In genomic region chrX:40094041-40094899, GRCh38 we compare ENCODE assay signal across 8 cellular contexts. TPM values are rescaled to one million over a fixed set of nuclear protein-coding genes. Genes with fewer than 3 reads are reported as not detected.
A peak's percentile ranks its signal among the peaks of the same experiment; 100 is the strongest.
DNase-seq lines count a peak whose midpoint lies in the region; ATAC-seq, FAIRE-seq and TF ChIP-seq lines count a peak whose summit lies in the region.

No MANE protein-coding gene starts in this region.

- TF ChIP-seq POLR2A in Peyer's patch (IDR thresholded peaks at IDR 0.05) (no peak), HepG2 (IDR thresholded peaks at IDR 0.05; ENCODE audit: insufficient read depth in 1 of 2, low read depth in 2 of 2, low read length in 2 of 2) (no peak)

- H3K9me3 ChIP-seq in GM23248 (ENCODE audit: low read depth) (no peaks in the 10 kb centered on the region), Peyer's patch (no peaks in the 10 kb centered on the region), HepG2 (ENCODE audit: low read length) (no peaks in the 10 kb centered on the region), stomach smooth muscle (ENCODE audit: control insufficient read depth in 2 of 2, low read length in 2 of 2) (no peaks in the 10 kb centered on the region)

- H3K27ac ChIP-seq in GM23248 (peak overlapping the region; percentile 70), Peyer's patch (peak overlapping the region in 3 of 4 donors; percentile 91 to 98 (median 93)), HepG2 (ENCODE audit: extremely low read length, insufficient read depth, low read length) (no peak overlapping the region), stomach smooth muscle (ENCODE audit: low read length) (peak overlapping the region; percentile 24)

- POLR2A ChIA-PET in HepG2 (lab: Yijun Ruan, JAX): interaction anchor here (0.6 to 1.9 kb wide), 8 partner anchors 10 to 81 kb away, joined by 3 to 10 read pairs (median 4); no protein-coding TSS in a partner anchor

- H3K9ac ChIP-seq in GM23248: peak overlapping the region; percentile 87
- H3K9ac ChIP-seq in HepG2 (ENCODE audit: insufficient read depth, low read depth, low read length): peak overlapping the region; percentile 65
- peak overlapping the region in 1 of 2 donors; percentile 69 for H3K9ac ChIP-seq in stomach smooth muscle (ENCODE audit: low read length in 2 of 2)

- in situ Hi-C loops in GM23248 (cut with MboI): no loop called here
- in situ Hi-C loops in HepG2 (cut with HindIII; ENCODE audit: extremely low pct_ligation_motif_present, low pct_unique_long_range_greater_than_20kb): no loop called here

- FAIRE-seq in HepG2 (lab: Jason Lieb, UNC): no peak

- TF ChIP-seq RAD21 in HepG2 (CRISPR knock-in tag; IDR thresholded peaks at IDR 0.05): no peak

- H3K4me3 ChIP-seq in GM23248: peak overlapping the region; percentile 79
- peak overlapping the region; percentile 67 to 81 (median 76) for H3K4me3 ChIP-seq in Peyer's patch
- peak overlapping the region; percentile 69 to 75 (median 73); a peak in 5 of 6 replicates for H3K4me3 ChIP-seq in HepG2 (replicated peaks in 1 of 3; ENCODE audit: insufficient read depth in 1 of 3, low read depth in 2 of 3, low read length in 3 of 3)
- peak overlapping the region; percentile 58 to 77 for H3K4me3 ChIP-seq in stomach smooth muscle (ENCODE audit: low read length in 2 of 2)

- H3K4me1 ChIP-seq in GM23248 (ENCODE audit: insufficient read depth) (no peaks in the 10 kb centered on the region), Peyer's patch (peaks cover 0 to 40% (median 0%) of the 10 kb centered on the region in 4 donors), HepG2 (ENCODE audit: insufficient read depth, low read length) (peaks cover 41% of the 10 kb centered on the region), stomach smooth muscle (ENCODE audit: control insufficient read depth, insufficient read depth, low read length) (peaks cover 45% of the 10 kb centered on the region)

- TF ChIP-seq CTCF in Peyer's patch (IDR thresholded peaks at IDR 0.05): no peak
- no peak for TF ChIP-seq CTCF in HepG2 (CRISPR knock-in tag; IDR thresholded peaks at IDR 0.05)

- peaks cover 72% of the 10 kb centered on the region for H3K79me2 ChIP-seq in GM23248 (ENCODE audit: insufficient read depth)
- peaks cover 61% of the 10 kb centered on the region for H3K79me2 ChIP-seq in HepG2 (ENCODE audit: insufficient read depth, low read length)

- no peaks in the 10 kb centered on the region for H3K27me3 ChIP-seq in GM23248 (replicated peaks; ENCODE audit: insufficient read depth)
- no peaks in the 10 kb centered on the region for H3K27me3 ChIP-seq in Peyer's patch
- H3K27me3 ChIP-seq in HepG2 (ENCODE audit: control insufficient read depth in 1 of 2, insufficient read depth in 2 of 2, low read length in 2 of 2): no peaks in the 10 kb centered on the region
- H3K27me3 ChIP-seq in stomach smooth muscle (ENCODE audit: control insufficient read depth in 1 of 2, insufficient read depth in 2 of 2, low read length in 2 of 2): peaks cover 0 to 16% of the 10 kb centered on the region in 2 donors

- intact Hi-C loops in HepG2 (cut with micrococcal nuclease; ENCODE audit: unreplicated experiment): no loop called here

- no TSS peak for BruUV-seq in HepG2 (replicated peaks; lab: Mats Ljungman, UMichigan)

- H3K4me2 ChIP-seq in GM23248 (ENCODE audit: unreplicated experiment) (peak overlapping the region; percentile 85), HepG2 (ENCODE audit: low read depth, low read length) (peak overlapping the region; percentile 80)

- no peaks in the 10 kb centered on the region for H3F3A ChIP-seq in GM23248 (ENCODE audit: insufficient read depth)

- H2AFZ ChIP-seq in GM23248: no peak overlapping the region
- H2AFZ ChIP-seq in HepG2 (ENCODE audit: low read length): no peak overlapping the region

- H4K20me1 ChIP-seq in GM23248 (ENCODE audit: insufficient read depth) (no peaks in the 10 kb centered on the region), HepG2 (ENCODE audit: insufficient read depth, low read length) (peaks cover 50% of the 10 kb centered on the region)

- 2 to 3% methylated on average over 34 to 51 of the region's 76 CpGs for WGBS in GM23248 (ENCODE audit: low coverage in 1 of 2, low lambda C conversion rate in 2 of 2, missing lambda C conversion rate in 2 of 2), 2 experiments
- 0% methylated on average over 1 of the region's 76 CpGs for WGBS in HepG2 (ENCODE audit: low lambda C conversion rate)

- TF ChIP-seq EP300 in HepG2 (IDR thresholded peaks at IDR 0.05; ENCODE audit: low read depth in 2 of 2, low read length in 2 of 2): no peak
- no peak for TF ChIP-seq EP300 in HepG2 (CRISPR knock-in tag; IDR thresholded peaks at IDR 0.05; ENCODE audit: borderline replicate concordance)

- no peaks in the 10 kb centered on the region for H3K9me2 ChIP-seq in GM23248 (ENCODE audit: insufficient read depth)

- peak; percentile 75 for DNase-seq in GM23248
- peak; percentile 38 to 79 (median 73) for DNase-seq in Peyer's patch
- DNase-seq in cerebellar cortex (ENCODE audit: low spot score): peak; percentile 59
- DNase-seq in HepG2 (ENCODE audit: low spot score): no peak

- H3K36me3 ChIP-seq in GM23248 (ENCODE audit: low read depth) (no peaks in the 10 kb centered on the region), Peyer's patch (no peaks in the 10 kb centered on the region), HepG2 (replicated peaks in 1 of 2; ENCODE audit: control insufficient read depth in 1 of 2, insufficient read depth in 2 of 2, low read length in 2 of 2) (no peaks in the 10 kb centered on the region), stomach smooth muscle (ENCODE audit: control insufficient read depth in 2 of 2, insufficient read depth in 2 of 2, low read length in 2 of 2) (no peaks in the 10 kb centered on the region)

- ATAC-seq in HepG2: peak; percentile 34
- no peak for ATAC-seq in GM19351 (IDR thresholded peaks at IDR 0.05; ENCODE audit: unreplicated experiment)
- no peak for ATAC-seq in HG02973 (IDR thresholded peaks at IDR 0.05; ENCODE audit: unreplicated experiment)
- ATAC-seq in HG02759 (IDR thresholded peaks at IDR 0.05; ENCODE audit: unreplicated experiment): no peak

- CTCF ChIA-PET in HepG2 (lab: Yijun Ruan, JAX; ENCODE audit: low intra/inter-chr PET ratio, low total read pairs): no interaction called here

TF ChIP-seq in HepG2, 621 proteins besides CTCF, POLR2A, EP300 and RAD21 (continues in another document):
- TF ChIP-seq HMG20B (CRISPR knock-in tag; conservative IDR thresholded peaks at IDR 0.05): no peak
- no peak for TF ChIP-seq CERS6 (CRISPR knock-in tag; IDR thresholded peaks at IDR 0.05)
- peak; percentile 30 for TF ChIP-seq SAP130 (CRISPR knock-in tag; IDR thresholded peaks at IDR 0.05; ENCODE audit: low read depth)
- 0 out of 2 replicates have a peak, but pooled peaks have one; percentile 28 for TF ChIP-seq ZNF263 (CRISPR knock-in tag; IDR thresholded peaks at IDR 0.05)
- TF ChIP-seq SALL1 (CRISPR knock-in tag; IDR thresholded peaks at IDR 0.05): 0 out of 2 replicates have a peak, but pooled peaks have one; percentile 10
- TF ChIP-seq SKI (IDR thresholded peaks at IDR 0.05; ENCODE audit: partially characterized antibody): peak; percentile 27
- 0 out of 2 replicates have a peak, but pooled peaks have one; percentile 35 for TF ChIP-seq KMT2A (CRISPR knock-in tag; IDR thresholded peaks at IDR 0.05)
- TF ChIP-seq KLF16 (CRISPR knock-in tag; IDR thresholded peaks at IDR 0.05): 0 out of 4 replicates have a peak, but pooled peaks of 1 of the 2 experiments have one; percentile 23
- no peak for TF ChIP-seq MZF1 (CRISPR knock-in tag; IDR thresholded peaks at IDR 0.05; ENCODE audit: borderline replicate concordance)

RNA-seq across cellular contexts. Expression of gene BCOR, which starts 3.5 kb away (rescaled TPM):
- total RNA-seq in GM23248 (2014; rRNA removed; shearing (Covaris generic)): 17.6 and 19.7 TPM in 2 replicates
- polyA plus RNA-seq in GM23248 (2016; fragmentation: Nextera tagmentation; extraction: Ambion mirVana): 9.1 and 10.2 TPM in 2 replicates
- total RNA-seq in Peyer's patch: 10 to 100 TPM; 19.8 to 32.2 (median 26.0) TPM
- total RNA-seq in HepG2 (2016; rRNA removed; fragmentation: Illumina TruSeq; extraction: Trizol): 15.2 and 18.6 TPM in 2 replicates
- total RNA-seq in HepG2 (2016; cell fraction: cytosol; rRNA removed; fragmentation: Illumina TruSeq; extraction: Trizol; ENCODE audit: low read depth): 3.2 and 4.8 TPM in 2 replicates
- total RNA-seq in HepG2 (2016; cell fraction: insoluble cytoplasmic fraction; rRNA removed; fragmentation: Illumina TruSeq; extraction: Trizol): 13.9 and 15.9 TPM in 2 replicates
- total RNA-seq in HepG2 (2016; cell fraction: membrane; rRNA removed; fragmentation: Illumina TruSeq; extraction: Trizol): 7.4 and 7.6 TPM in 2 replicates
- 18.8 and 25.8 TPM in 2 replicates for total RNA-seq in HepG2 (2016; cell fraction: nucleus; rRNA removed; fragmentation: Illumina TruSeq; extraction: Trizol)
- 14.3 and 15.2 TPM in 2 replicates for polyA plus RNA-seq in HepG2 (2011; rRNA removed)
- 11.5 and 13.8 TPM in 2 replicates for polyA plus RNA-seq in HepG2 (2011; cell fraction: cytosol; rRNA removed)
- polyA plus RNA-seq in HepG2 (2011; cell fraction: nucleus; rRNA removed): 30.4 and 30.6 TPM in 2 replicates
- polyA plus RNA-seq in HepG2 (2012): 27.3 and 29.3 TPM in 2 replicates
- polyA plus RNA-seq in HepG2 (2016; cell fraction: cytosol; fragmentation: Illumina TruSeq; extraction: Trizol; ENCODE audit: low read depth): 1.2 and 1.3 TPM in 2 replicates
- 17.4 and 18.4 TPM in 2 replicates for polyA plus RNA-seq in HepG2 (2016; cell fraction: insoluble cytoplasmic fraction; fragmentation: Illumina TruSeq; extraction: Trizol; ENCODE audit: low read depth)
- polyA plus RNA-seq in HepG2 (2016; cell fraction: membrane; fragmentation: Illumina TruSeq; extraction: Trizol; ENCODE audit: low read depth): 1.3 and 1.9 TPM in 2 replicates
- 27.4 and 28.9 TPM in 2 replicates for polyA plus RNA-seq in HepG2 (2016; cell fraction: nucleus; fragmentation: Illumina TruSeq; extraction: Trizol; ENCODE audit: insufficient read depth, low read depth)
- 18.3 and 32.5 TPM in 2 replicates for polyA minus RNA-seq in HepG2 (2011; rRNA and poly(A)+ RNA removed; ENCODE audit: low replicate concordance)
- 40.3 and 40.4 TPM in 2 replicates for polyA minus RNA-seq in HepG2 (2011; cell fraction: cytosol; rRNA and poly(A)+ RNA removed)
- polyA minus RNA-seq in HepG2 (2011; cell fraction: nucleus; rRNA and poly(A)+ RNA removed): 31.8 TPM in 2 replicates
